ENCODE assay signal across 27 cellular contexts in genomic region chr2:70956141-70956540, GRCh38. TPM values are rescaled to one million over a fixed set of nuclear protein-coding genes. Genes with fewer than 3 reads are reported as not detected.
"Had no signal": no experiment of that assay in that cellular context is flagged by ENCODE, and none has a peak within 500 bp of the region (broad histone marks: within the 10 kb centered on the region; RNA-seq: fewer than 3 reads in every experiment).

No MANE protein-coding gene starts in this region.

- H3K36me3 Mint-ChIP-seq: memory B cell; naive B cell; natural killer cell; neural progenitor cell; stimulated activated naive B cell treated with anti-CD40 and anti-IgM and Interleukin-4, amounts not matched to agents 10 μg/mL and 1 μg/mL and 100 μg/mL, for 72 hours had no signal

- H3K4me3 Mint-ChIP-seq: memory B cell; naive B cell; natural killer cell; nephron progenitor cell; neural progenitor cell; stimulated activated naive B cell treated with anti-CD40 and anti-IgM and Interleukin-4, amounts not matched to agents 10 μg/mL and 1 μg/mL and 100 μg/mL, for 72 hours had no signal

- H3K9me3 Mint-ChIP-seq: memory B cell; naive B cell; natural killer cell; nephron progenitor cell; neural progenitor cell; stimulated activated naive B cell treated with anti-CD40 and anti-IgM and Interleukin-4, amounts not matched to agents 10 μg/mL and 1 μg/mL and 100 μg/mL, for 72 hours had no signal

- H3K27ac Mint-ChIP-seq: memory B cell; natural killer cell; nephron progenitor cell; neural progenitor cell; progenitor cell of endocrine pancreas; stimulated activated naive B cell treated with anti-CD40 and anti-IgM and Interleukin-4, amounts not matched to agents 10 μg/mL and 1 μg/mL and 100 μg/mL, for 72 hours had no signal

- H3K4me1 Mint-ChIP-seq: nephron progenitor cell had no signal

- DNase-seq: islet precursor cell; left ventricle myocardium inferior; naive B cell; natural killer cell; nephron progenitor cell; occipital lobe; ovary; stimulated activated CD4-positive, alpha-beta T cell treated with anti-CD3 and anti-CD28 coated beads, Interleukin-12 subunit alpha, Interleukin-12 subunit beta, amount 100 ng/mL, for 4 hours; stimulated activated CD4-positive, alpha-beta T cell treated with anti-CD3 and anti-CD28 coated beads, Interleukin-15, amount 100 ng/mL, for 24 hours; stimulated activated CD4-positive, alpha-beta T cell treated with anti-CD3 and anti-CD28 coated beads, Interleukin-2, amount 100 ng/mL, for 24 hours; stimulated activated CD4-positive, alpha-beta T cell treated with anti-CD3 and anti-CD28 coated beads, Interleukin-4, amount 100 ng/mL, for 1 hour; stimulated activated naive B cell treated with anti-CD40 and anti-IgM and Interleukin-4, amounts not matched to agents 10 μg/mL and 1 μg/mL and 100 μg/mL, for 72 hours; stimulated activated naive CD8-positive, alpha-beta T cell treated with anti-CD3 and anti-CD28 coated beads, Interleukin-15, Interleukin-2, amounts not matched to agents 100 U/mL and 50 U/mL, for 24 hours; stomach; testis; thyroid gland; transverse colon; upper lobe of left lung; uterus had no signal

RNA-seq across cellular contexts. Expression of gene ATP6V1B1, which starts 20.4 kb away (rescaled TPM):
- total RNA-seq: kidney epithelial cell, left ventricle myocardium inferior, lung microvascular endothelial cell, natural killer cell, occipital lobe, progenitor cell of endocrine pancreas, pulmonary artery endothelial cell, right atrium auricular region, thyroid gland, transverse colon had no signal

RNA-seq across cellular contexts. Expression of gene VAX2, which starts 55.8 kb away (rescaled TPM):
- total RNA-seq: kidney epithelial cell, lung microvascular endothelial cell, natural killer cell, progenitor cell of endocrine pancreas, right lobe of liver, transverse colon had no signal
